In the genomic region with DNA sequence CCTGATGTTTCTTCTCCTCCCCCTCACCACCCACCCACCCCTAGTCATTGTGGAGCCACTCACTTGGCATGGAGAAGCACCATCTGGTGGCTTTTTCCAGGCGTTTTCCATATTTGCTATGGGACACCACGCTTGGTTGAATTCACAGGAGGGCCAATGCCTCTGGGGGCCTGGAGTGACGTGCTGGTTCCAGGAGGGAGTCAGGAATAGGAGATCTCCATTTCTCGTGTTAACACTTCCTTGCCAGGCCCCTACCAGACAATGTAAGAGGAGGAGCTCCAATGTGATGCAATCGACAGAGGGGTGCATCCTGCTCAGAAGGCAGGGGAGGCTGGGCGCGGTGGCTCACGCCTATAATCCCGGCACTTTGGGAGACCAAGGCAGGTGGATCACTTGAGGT, we compare ENCODE assay signal across 21 cellular contexts. TPM values are rescaled to one million over a fixed set of nuclear protein-coding genes. Genes with fewer than 3 reads are reported as not detected.
DNase-seq lines count a peak whose midpoint lies in the region; ATAC-seq, FAIRE-seq and TF ChIP-seq lines count a peak whose summit lies in the region.
"Had no signal": no experiment of that assay in that cellular context is flagged by ENCODE, and none has a peak within 500 bp of the region (broad histone marks: within the 10 kb centered on the region; RNA-seq: fewer than 3 reads in every experiment).

No MANE protein-coding gene starts in this region.

- no peak overlapping the region for H2BK20ac ChIP-seq in H1 (ENCODE audit: low read length)

- ATAC-seq in natural killer cell (no peak), HG02840 (IDR thresholded peaks at IDR 0.05; ENCODE audit: low FRiP score, unreplicated experiment) (no peak), HG03442 (IDR thresholded peaks at IDR 0.05; ENCODE audit: unreplicated experiment) (no peak)
- ATAC-seq: activated naive CD8-positive, alpha-beta T cell treated with anti-CD3 and anti-CD28 coated beads, Interleukin-2, amount 50 U/mL, for 24 hours; gastrocnemius medialis; psoas muscle had no signal

- H3K18ac ChIP-seq in H1 (ENCODE audit: extremely low read depth, low read length), result no peak overlapping the region

- H3K79me1 ChIP-seq in H1 (ENCODE audit: low read depth, low read length), result no peaks in the 10 kb centered on the region

- no peak overlapping the region for H4K91ac ChIP-seq in H1 (replicated peaks; ENCODE audit: insufficient read length, low read length)

- TF ChIP-seq CTCF in H1 (IDR thresholded peaks at IDR 0.05; ENCODE audit: control extremely low read depth in 1 of 3, insufficient read depth in 1 of 3, low read depth in 1 of 3, low read length in 3 of 3) (no peak), natural killer cell (IDR thresholded peaks at IDR 0.05) (no peak), Caco-2 (IDR thresholded peaks at IDR 0.05; ENCODE audit: insufficient read depth in 1 of 2, low read depth in 1 of 2, low read length in 1 of 2, severe bottlenecking in 1 of 2, unreplicated experiment in 1 of 2) (no peak)

- TF ChIP-seq POLR2A in H1 (IDR thresholded peaks at IDR 0.05; ENCODE audit: control extremely low read depth in 1 of 2, low read depth in 2 of 2, low read length in 2 of 2), result no peak

- no peaks in the 10 kb centered on the region for H3K9me3 ChIP-seq in H1 (ENCODE audit: insufficient read depth in 2 of 2, low read depth in 1 of 2, low read length in 1 of 2)
- H3K9me3 ChIP-seq in Caco-2, result no peaks in the 10 kb centered on the region
- H3K9me3 ChIP-seq: breast epithelium, gastrocnemius medialis, psoas muscle, SJCRH30 had no signal

- no peak overlapping the region for H2BK15ac ChIP-seq in H1 (ENCODE audit: low read length)

- no TSS peak for BruUV-seq in Caco-2 (replicated peaks; lab: Mats Ljungman, UMichigan)

- POLR2A ChIA-PET in H1 (lab: Charles Lee; ENCODE audit: partially characterized antibody) (interaction anchor here (1.0 to 2.0 kb wide), 3 partner anchors 22 to 90 kb away, joined by 3 to 6 read pairs (median 3); no protein-coding TSS in a partner anchor), Caco-2 (lab: Charles Lee) (no interaction called here)

- H3K27ac ChIP-seq in H1 (ENCODE audit: low read depth, low read length), result no peak overlapping the region
- H3K27ac ChIP-seq: breast epithelium, gastrocnemius medialis, psoas muscle, SJCRH30 had no signal

- no peak overlapping the region for H2BK120ac ChIP-seq in H1 (replicated peaks; ENCODE audit: low read depth, low read length)

- H3K36me3 Mint-ChIP-seq in natural killer cell (no peaks in the 10 kb centered on the region), Caco-2 (ENCODE audit: insufficient read depth, unreplicated experiment) (no peaks in the 10 kb centered on the region)

- H3K4me1 ChIP-seq in H1 (replicated peaks in 1 of 4; ENCODE audit: control insufficient read depth in 3 of 4, insufficient read depth in 4 of 4, low read length in 3 of 4) (peaks cover 0 to 7% (median 3%) of the 10 kb centered on the region in 4 experiments; a peak in 6 of 7 replicates), Caco-2 (peaks cover 27% of the 10 kb centered on the region)
- H3K4me1 ChIP-seq: breast epithelium, psoas muscle, SJCRH30 had no signal

- no peak overlapping the region for H3K9ac ChIP-seq in H1 (replicated peaks in 1 of 4; ENCODE audit: extremely low read depth in 1 of 4, low read depth in 3 of 4, low read length in 3 of 4)

- H3K23ac ChIP-seq in H1 (ENCODE audit: insufficient read length), result no peak overlapping the region

- no peaks in the 10 kb centered on the region for H3K27me3 ChIP-seq in H1 (replicated peaks in 1 of 4; ENCODE audit: control insufficient read depth in 3 of 4, extremely low read depth in 1 of 4, insufficient read depth in 3 of 4, low read length in 3 of 4)
- no peaks in the 10 kb centered on the region for H3K27me3 ChIP-seq in Caco-2 (replicated peaks; ENCODE audit: control insufficient read depth, insufficient read depth, low read length)
- H3K27me3 ChIP-seq: breast epithelium, gastrocnemius medialis, SJCRH30 had no signal

- no peak for FAIRE-seq in H1 (lab: Jason Lieb, UNC)

- H3K27ac Mint-ChIP-seq in natural killer cell (no peak overlapping the region), Caco-2 (ENCODE audit: unreplicated experiment) (no peak overlapping the region)
- H3K27ac Mint-ChIP-seq: activated naive CD8-positive, alpha-beta T cell treated with anti-CD3 and anti-CD28 coated beads, Interleukin-2, amount 50 U/mL, for 24 hours had no signal

- H3K4me1 Mint-ChIP-seq in natural killer cell (peaks cover 0 to 7% of the 10 kb centered on the region in 2 donors), Caco-2 (ENCODE audit: low read depth, unreplicated experiment) (peaks cover 10% of the 10 kb centered on the region)

- DNase-seq in D341Med (ENCODE audit: low spot score) (peak; percentile 66), NCI-H1092 treated with DMSO at 0.1 percent for 48 hours (lab: John Stamatoyannopoulos, UW) (peak; percentile 68), NCI-H510A treated with DMSO at 0.1 percent for 48 hours (lab: John Stamatoyannopoulos, UW) (peak; percentile 88), H1 (ENCODE audit: low read depth in 1 of 2, low spot score in 2 of 2) (no peak), natural killer cell (no peak), Caco-2 (no peak)
- DNase-seq: activated CD4-positive, CD25-positive, alpha-beta regulatory T cell treated with anti-CD3 and anti-CD28 coated beads, Interleukin-2, amount 50 U/mL, for 72 hours; activated naive CD8-positive, alpha-beta T cell treated with anti-CD3 and anti-CD28 coated beads, Interleukin-2, amount 50 U/mL, for 24 hours; erythroblast; gastrocnemius medialis; GDM1; kidney glomerular epithelial cell; mesenchymal stem cell; psoas muscle; SJCRH30; stimulated activated CD8-positive, alpha-beta memory T cell treated with anti-CD3 and anti-CD28 coated beads, Interleukin-4, amount 100 ng/mL, for 48 hours had no signal

- no peak overlapping the region for H3K4me3 ChIP-seq in H1 (ENCODE audit: extremely low read depth in 1 of 4, insufficient read depth in 2 of 4, low read depth in 3 of 4, low read length in 4 of 4)
- H3K4me3 ChIP-seq in Caco-2 (ENCODE audit: low read depth, low read length), result no peak overlapping the region
- H3K4me3 ChIP-seq: breast epithelium, gastrocnemius medialis, psoas muscle, SJCRH30, smooth muscle cell had no signal

- H3K14ac ChIP-seq in H1 (ENCODE audit: insufficient read length), result no peak overlapping the region

- 91% methylated on average over 9 of the region's 9 CpGs; no CpG with 5 or more reads in 1 of the 2 experiments for WGBS in H1 (ENCODE audit: extremely low coverage in 1 of 2, insufficient coverage in 1 of 2, insufficient read length in 1 of 2, insufficient replicate concordance in 2 of 2, low coverage in 1 of 2, low lambda C conversion rate in 2 of 2, missing lambda C conversion rate in 1 of 2), 2 experiments

- no peak overlapping the region for H2BK5ac ChIP-seq in H1 (ENCODE audit: low read depth, low read length)

- no peak overlapping the region for H4K5ac ChIP-seq in H1 (ENCODE audit: insufficient read length, low read depth, low read length)

- no peak overlapping the region for H2AK5ac ChIP-seq in H1 (ENCODE audit: low read depth, low read length)

- TF ChIP-seq RAD21 in H1 (IDR thresholded peaks at IDR 0.05 in 1 of 2, conservative IDR thresholded peaks at IDR 0.05 in 1 of 2; ENCODE audit: low read depth in 2 of 2, low read length in 2 of 2), result no peak

- H3K79me2 ChIP-seq in H1 (ENCODE audit: control insufficient read depth in 1 of 2, insufficient read depth in 2 of 2, low read length in 2 of 2), result no peaks in the 10 kb centered on the region

- intact Hi-C loops in natural killer cell (cut with micrococcal nuclease) (no loop called here), Caco-2 (cut with micrococcal nuclease; ENCODE audit: unreplicated experiment) (no loop called here)

- H2AFZ ChIP-seq in H1 (ENCODE audit: low read length), result no peak overlapping the region

- no peak overlapping the region for H2BK12ac ChIP-seq in H1 (ENCODE audit: low read depth, low read length)

- H3K27me3 Mint-ChIP-seq in natural killer cell (ENCODE audit: low read depth in 2 of 2) (no peaks in the 10 kb centered on the region), Caco-2 (ENCODE audit: insufficient read depth, unreplicated experiment) (no peaks in the 10 kb centered on the region)
- H3K27me3 Mint-ChIP-seq: activated naive CD8-positive, alpha-beta T cell treated with anti-CD3 and anti-CD28 coated beads, Interleukin-2, amount 50 U/mL, for 24 hours had no signal

- CTCF ChIA-PET in H1 (lab: Charles Lee; ENCODE audit: partially characterized antibody) (interaction anchor here (0.6 to 5.3 kb wide), 42 partner anchors 9 to 420 kb away, joined by 3 to 161 read pairs (median 8); partner anchors contain the start of gene TESC), Caco-2 (lab: Charles Lee) (interaction anchor here (0.7 to 2.7 kb wide), 3 partner anchors 20 to 93 kb away, joined by 3 to 17 read pairs (median 5); partner anchors contain the start of gene TESC)

- H4K20me1 ChIP-seq in H1 (replicated peaks in 1 of 2; ENCODE audit: control insufficient read depth in 1 of 2, insufficient read depth in 2 of 2, low read length in 2 of 2), result peaks cover 0 to 3% of the 10 kb centered on the region in 2 experiments

- H3K36me3 ChIP-seq in H1 (ENCODE audit: control insufficient read depth in 2 of 4, insufficient read depth in 4 of 4, low read length in 3 of 4), result no peaks in the 10 kb centered on the region
- H3K36me3 ChIP-seq in Caco-2 (ENCODE audit: control insufficient read depth, insufficient read depth, low read length), result no peaks in the 10 kb centered on the region
- H3K36me3 ChIP-seq: breast epithelium, gastrocnemius medialis, SJCRH30 had no signal

- H3K23me2 ChIP-seq in H1 (ENCODE audit: low read depth, low read length), result no peaks in the 10 kb centered on the region

- H3K56ac ChIP-seq in H1 (replicated peaks; ENCODE audit: insufficient read length, low read depth, low read length), result no peak overlapping the region

- no peak overlapping the region for H3K4me2 ChIP-seq in H1 (ENCODE audit: insufficient read depth in 1 of 2, low read depth in 2 of 2, low read length in 2 of 2)
- H3K4me2 ChIP-seq: smooth muscle cell had no signal

- TF ChIP-seq EP300 in H1 (IDR thresholded peaks at IDR 0.05; ENCODE audit: borderline replicate concordance in 1 of 2, low read depth in 2 of 2, low read length in 2 of 2), result no peak

- no peak overlapping the region for H3K4me3 Mint-ChIP-seq in natural killer cell
- no peak overlapping the region for H3K4me3 Mint-ChIP-seq in Caco-2 (ENCODE audit: unreplicated experiment)
- H3K4me3 Mint-ChIP-seq: activated naive CD8-positive, alpha-beta T cell treated with anti-CD3 and anti-CD28 coated beads, Interleukin-2, amount 50 U/mL, for 24 hours; nephron had no signal

- H4K8ac ChIP-seq in H1 (ENCODE audit: extremely low read depth, insufficient read depth, low read length), result no peak overlapping the region

- H3K9me3 Mint-ChIP-seq in natural killer cell, result no peaks in the 10 kb centered on the region
- no peaks in the 10 kb centered on the region for H3K9me3 Mint-ChIP-seq in Caco-2 (ENCODE audit: unreplicated experiment)
- H3K9me3 Mint-ChIP-seq: activated naive CD8-positive, alpha-beta T cell treated with anti-CD3 and anti-CD28 coated beads, Interleukin-2, amount 50 U/mL, for 24 hours; nephron had no signal

- H3K4ac ChIP-seq in H1 (replicated peaks; ENCODE audit: insufficient read length, low read depth, low read length), result no peak overlapping the region

RNA-seq across cellular contexts. Expression of gene TESC, which starts 21.6 kb away (rescaled TPM):
- 9.8 and 12.0 TPM in 2 replicates for total RNA-seq in H1 (2021; fragmentation: NEBNext Ultra II Directional; extraction: Animal tissue kit (Norgen Biotek cat#: 25700))
- polyA plus RNA-seq in H1 (2011; rRNA removed), result 17.7 and 20.1 TPM in 2 replicates
- polyA plus RNA-seq in H1 (2011; cell fraction: cytosol; rRNA removed), result 18.1 TPM
- polyA plus RNA-seq in H1 (2011; cell fraction: nucleus; rRNA removed), result 16.5 TPM
- 8.0 to 18.0 TPM (median 13.8 TPM) in 4 replicates for polyA plus RNA-seq in H1 (2012, experiment 1 of 2)
- polyA plus RNA-seq in H1 (2012, experiment 2 of 2), result 11.0 TPM
- polyA plus RNA-seq in H1 (2013, experiment 1 of 2), result 7.5 TPM
- polyA plus RNA-seq in H1 (2013, experiment 2 of 2), result 8.1 TPM
- 5.4 and 5.5 TPM in 2 replicates for polyA minus RNA-seq in H1 (2011; rRNA and poly(A)+ RNA removed)
- 1.8 TPM for polyA minus RNA-seq in H1 (2011; cell fraction: cytosol; rRNA and poly(A)+ RNA removed)
- 7.9 TPM for polyA minus RNA-seq in H1 (2011; cell fraction: nucleus; rRNA and poly(A)+ RNA removed)
- total RNA-seq in natural killer cell, result 10 to 100 TPM; 21.7 to 30.8 (median 26.2) TPM
- 4.8 and 6.8 TPM in 2 replicates for total RNA-seq in Caco-2 (2022)

Comparison
In these comparisons a context has a peak if more than half of its experiments do, and no peak if none do; other contexts are left out.
1. DNase-seq: peak in D341Med (single experiment), NCI-H1092 treated with DMSO at 0.1 percent for 48 hours (single experiment) and NCI-H510A treated with DMSO at 0.1 percent for 48 hours (single experiment); none in H1 (0 of 2), natural killer cell (single experiment) and Caco-2 (0 of 2).